15 cellular contexts compared by ENCODE assay signal in genomic region chr3:30637310-30638227, GRCh38. TPM values are rescaled to one million over a fixed set of nuclear protein-coding genes. Genes with fewer than 3 reads are reported as not detected.
A peak's percentile ranks its signal among the peaks of the same experiment; 100 is the strongest.
DNase-seq lines count a peak whose midpoint lies in the region; ATAC-seq and TF ChIP-seq lines count a peak whose summit lies in the region.
"Had no signal": no experiment of that assay in that cellular context is flagged by ENCODE, and none has a peak within 500 bp of the region (broad histone marks: within the 10 kb centered on the region; RNA-seq: fewer than 3 reads in every experiment).

No MANE protein-coding gene starts in this region.

- no peaks in the 10 kb centered on the region for H3K9me3 Mint-ChIP-seq in activated T-cell treated with anti-CD3 and anti-CD28 coated beads, Interleukin-2, amount 50 U/mL, for 72 hours
- no peaks in the 10 kb centered on the region for H3K9me3 Mint-ChIP-seq in activated naive CD8-positive, alpha-beta T cell treated with anti-CD3 and anti-CD28 coated beads, Interleukin-2, amount 10 ng/mL, durations not matched to agents 7 days and 5 days
- H3K9me3 Mint-ChIP-seq in progenitor cell of endocrine pancreas (ENCODE audit: low read depth), result no peaks in the 10 kb centered on the region

- no peaks in the 10 kb centered on the region for H4K20me1 ChIP-seq in OCI-LY3 (ENCODE audit: insufficient read depth, low read length)

- no peak for DNase-seq in activated T-cell treated with anti-CD3 and anti-CD28 coated beads, Interleukin-2, amount 50 U/mL, for 72 hours
- DNase-seq in activated T-cell treated with anti-CD3 and anti-CD28 coated beads, Interleukin-2, amount 50 U/mL, for 48 hours, result no peak
- no peak for DNase-seq in activated naive CD8-positive, alpha-beta T cell treated with anti-CD3 and anti-CD28 coated beads, Interleukin-2, amount 10 ng/mL, durations not matched to agents 7 days and 5 days
- DNase-seq in progenitor cell of endocrine pancreas (ENCODE audit: low spot score, unreplicated experiment) (no peak), AG08395 (ENCODE audit: low spot score) (no peak)
- DNase-seq: activated CD4-positive, alpha-beta T cell treated with anti-CD3 and anti-CD28 coated beads for 4 hours; activated effector memory CD4-positive, alpha-beta T cell treated with anti-CD3 and anti-CD28 coated beads, Interleukin-2, amount 50 U/mL, for 16 hours; brain microvascular endothelial cell; HCEC 1CT; head of caudate nucleus; NCI-H2227 treated with DMSO at 0.1 percent for 48 hours; Right ventricle myocardium superior had no signal

- H2AFZ ChIP-seq in OCI-LY3 (ENCODE audit: low read depth, low read length), result no peak overlapping the region

- H3K36me3 ChIP-seq in OCI-LY3 (replicated peaks; ENCODE audit: low read depth, low read length), result peaks cover 20% of the 10 kb centered on the region

- peaks cover 69% of the 10 kb centered on the region for H3K79me2 ChIP-seq in OCI-LY3 (ENCODE audit: low read length)

- H3K27me3 ChIP-seq in OCI-LY3 (ENCODE audit: low read depth, low read length), result peaks cover 15% of the 10 kb centered on the region
- H3K27me3 ChIP-seq: brain microvascular endothelial cell had no signal

- H3K4me2 ChIP-seq in OCI-LY3 (ENCODE audit: low read length), result peak overlapping the region; percentile 42

- peak overlapping the region; percentile 57 for H3K27ac ChIP-seq in OCI-LY3 (ENCODE audit: low read length)
- H3K27ac ChIP-seq: brain microvascular endothelial cell had no signal

- peak overlapping the region; percentile 66 to 88 for H3K4me3 Mint-ChIP-seq in activated T-cell treated with anti-CD3 and anti-CD28 coated beads, Interleukin-2, amount 50 U/mL, for 72 hours
- H3K4me3 Mint-ChIP-seq in activated naive CD8-positive, alpha-beta T cell treated with anti-CD3 and anti-CD28 coated beads, Interleukin-2, amount 10 ng/mL, durations not matched to agents 7 days and 5 days, result peak overlapping the region; percentile 57
- H3K4me3 Mint-ChIP-seq in progenitor cell of endocrine pancreas (ENCODE audit: low read depth), result no peak overlapping the region

- peak overlapping the region; percentile 22; the same call in 1 of the 2 replicates for H3K4me3 ChIP-seq in OCI-LY3 (ENCODE audit: low read length)

- POLR2A ChIA-PET in activated naive CD8-positive, alpha-beta T cell treated with anti-CD3 and anti-CD28 coated beads, Interleukin-2, amount 10 ng/mL, durations not matched to agents 7 days and 5 days (lab: Charles Lee), result interaction anchor here (0.7 to 5.1 kb wide), 7 partner anchors 10 to 31 kb away, joined by 3 to 27 read pairs (median 6); partner anchors contain the start of gene TGFBR2

- H3K27me3 Mint-ChIP-seq in activated T-cell treated with anti-CD3 and anti-CD28 coated beads, Interleukin-2, amount 50 U/mL, for 72 hours (ENCODE audit: low read depth), result no peaks in the 10 kb centered on the region
- no peaks in the 10 kb centered on the region for H3K27me3 Mint-ChIP-seq in activated naive CD8-positive, alpha-beta T cell treated with anti-CD3 and anti-CD28 coated beads, Interleukin-2, amount 10 ng/mL, durations not matched to agents 7 days and 5 days
- H3K27me3 Mint-ChIP-seq in progenitor cell of endocrine pancreas, result no peaks in the 10 kb centered on the region

- peak overlapping the region; percentile 95 for H3K27ac Mint-ChIP-seq in activated T-cell treated with anti-CD3 and anti-CD28 coated beads, Interleukin-2, amount 50 U/mL, for 72 hours
- H3K27ac Mint-ChIP-seq in activated naive CD8-positive, alpha-beta T cell treated with anti-CD3 and anti-CD28 coated beads, Interleukin-2, amount 10 ng/mL, durations not matched to agents 7 days and 5 days, result peak overlapping the region; percentile 87
- H3K27ac Mint-ChIP-seq in progenitor cell of endocrine pancreas, result peak overlapping the region; percentile 80

- ATAC-seq in activated T-cell treated with anti-CD3 and anti-CD28 coated beads, Interleukin-2, amount 50 U/mL, for 72 hours (replicated peaks in 1 of 2), result peak; percentile 22 to 27
- ATAC-seq in activated naive CD8-positive, alpha-beta T cell treated with anti-CD3 and anti-CD28 coated beads, Interleukin-2, amount 10 ng/mL, durations not matched to agents 7 days and 5 days (ENCODE audit: low read depth), result no peak
- ATAC-seq in GM21717 (IDR thresholded peaks at IDR 0.05; ENCODE audit: unreplicated experiment) (no peak), HG03432 (IDR thresholded peaks at IDR 0.05; ENCODE audit: unreplicated experiment) (no peak)

- H3K9me3 ChIP-seq in OCI-LY3 (ENCODE audit: insufficient read depth, low read length), result no peaks in the 10 kb centered on the region

- TF ChIP-seq CTCF in OCI-LY3 (IDR thresholded peaks at IDR 0.05; ENCODE audit: low read depth, low read length) (no peak), progenitor cell of endocrine pancreas (IDR thresholded peaks at IDR 0.05; ENCODE audit: unreplicated experiment) (no peak)

- H3K4me1 ChIP-seq in OCI-LY3 (ENCODE audit: low read length), result peaks cover 96% of the 10 kb centered on the region

- peak overlapping the region; percentile 21; the same call in 1 of the 2 replicates for H3K9ac ChIP-seq in OCI-LY3 (ENCODE audit: low read length)

- peaks cover 8 to 16% of the 10 kb centered on the region in 2 donors for H3K36me3 Mint-ChIP-seq in activated T-cell treated with anti-CD3 and anti-CD28 coated beads, Interleukin-2, amount 50 U/mL, for 72 hours (ENCODE audit: insufficient read depth in 2 of 2)
- peaks cover 35% of the 10 kb centered on the region for H3K36me3 Mint-ChIP-seq in activated naive CD8-positive, alpha-beta T cell treated with anti-CD3 and anti-CD28 coated beads, Interleukin-2, amount 10 ng/mL, durations not matched to agents 7 days and 5 days
- peaks cover 10% of the 10 kb centered on the region for H3K36me3 Mint-ChIP-seq in progenitor cell of endocrine pancreas (ENCODE audit: insufficient read depth)

- peaks cover 93% of the 10 kb centered on the region for H3K4me1 Mint-ChIP-seq in activated T-cell treated with anti-CD3 and anti-CD28 coated beads, Interleukin-2, amount 50 U/mL, for 72 hours (ENCODE audit: low read depth)
- H3K4me1 Mint-ChIP-seq in activated naive CD8-positive, alpha-beta T cell treated with anti-CD3 and anti-CD28 coated beads, Interleukin-2, amount 10 ng/mL, durations not matched to agents 7 days and 5 days, result peaks cover 83% of the 10 kb centered on the region
- peaks cover 15% of the 10 kb centered on the region for H3K4me1 Mint-ChIP-seq in progenitor cell of endocrine pancreas (ENCODE audit: low read depth)

RNA-seq across cellular contexts. Expression of gene TGFBR2, which starts 31.2 kb away (rescaled TPM):
- total RNA-seq in activated T-cell treated with anti-CD3 and anti-CD28 coated beads, Interleukin-2, amount 50 U/mL, for 72 hours, result 10 to 100 TPM; 37.7 to 45.9 TPM
- total RNA-seq in activated naive CD8-positive, alpha-beta T cell treated with anti-CD3 and anti-CD28 coated beads, Interleukin-2, amount 10 ng/mL, durations not matched to agents 7 days and 5 days, result 10 to 100 TPM; 86.9 to 92.2 TPM
- total RNA-seq in progenitor cell of endocrine pancreas, result 21.1 and 21.2 TPM in 2 replicates

Comparison
In these comparisons a context has a peak if more than half of its experiments do, and no peak if none do; other contexts are left out.
1. ATAC-seq: peak in activated T-cell treated with anti-CD3 and anti-CD28 coated beads, Interleukin-2, amount 50 U/mL, for 72 hours (2 of 2); none in activated naive CD8-positive, alpha-beta T cell treated with anti-CD3 and anti-CD28 coated beads, Interleukin-2, amount 10 ng/mL, durations not matched to agents 7 days and 5 days (single experiment), GM21717 (single experiment) and HG03432 (single experiment).
2. Peak in every context shown above with its lines, with median percentiles within 50 percentile points of each other: H3K27ac Mint-ChIP-seq.